ENCODE assay signal across 1 cellular context in genomic region chr2:37684809-37685208, GRCh38.
A peak's percentile ranks its signal among the peaks of the same experiment; 100 is the strongest.
TF ChIP-seq lines count a peak whose summit lies in the region.

No MANE protein-coding gene starts in this region.

TF ChIP-seq in GM12878, 131 proteins besides CTCF, POLR2A, EP300 and RAD21:
- peak; percentile 54 for TF ChIP-seq JUNB (IDR thresholded peaks at IDR 0.05)
- 0 out of 2 replicates have a peak, but pooled peaks have one; percentile 40 for TF ChIP-seq CREM (IDR thresholded peaks at IDR 0.05; ENCODE audit: low read depth)
- TF ChIP-seq, protein P1, sequence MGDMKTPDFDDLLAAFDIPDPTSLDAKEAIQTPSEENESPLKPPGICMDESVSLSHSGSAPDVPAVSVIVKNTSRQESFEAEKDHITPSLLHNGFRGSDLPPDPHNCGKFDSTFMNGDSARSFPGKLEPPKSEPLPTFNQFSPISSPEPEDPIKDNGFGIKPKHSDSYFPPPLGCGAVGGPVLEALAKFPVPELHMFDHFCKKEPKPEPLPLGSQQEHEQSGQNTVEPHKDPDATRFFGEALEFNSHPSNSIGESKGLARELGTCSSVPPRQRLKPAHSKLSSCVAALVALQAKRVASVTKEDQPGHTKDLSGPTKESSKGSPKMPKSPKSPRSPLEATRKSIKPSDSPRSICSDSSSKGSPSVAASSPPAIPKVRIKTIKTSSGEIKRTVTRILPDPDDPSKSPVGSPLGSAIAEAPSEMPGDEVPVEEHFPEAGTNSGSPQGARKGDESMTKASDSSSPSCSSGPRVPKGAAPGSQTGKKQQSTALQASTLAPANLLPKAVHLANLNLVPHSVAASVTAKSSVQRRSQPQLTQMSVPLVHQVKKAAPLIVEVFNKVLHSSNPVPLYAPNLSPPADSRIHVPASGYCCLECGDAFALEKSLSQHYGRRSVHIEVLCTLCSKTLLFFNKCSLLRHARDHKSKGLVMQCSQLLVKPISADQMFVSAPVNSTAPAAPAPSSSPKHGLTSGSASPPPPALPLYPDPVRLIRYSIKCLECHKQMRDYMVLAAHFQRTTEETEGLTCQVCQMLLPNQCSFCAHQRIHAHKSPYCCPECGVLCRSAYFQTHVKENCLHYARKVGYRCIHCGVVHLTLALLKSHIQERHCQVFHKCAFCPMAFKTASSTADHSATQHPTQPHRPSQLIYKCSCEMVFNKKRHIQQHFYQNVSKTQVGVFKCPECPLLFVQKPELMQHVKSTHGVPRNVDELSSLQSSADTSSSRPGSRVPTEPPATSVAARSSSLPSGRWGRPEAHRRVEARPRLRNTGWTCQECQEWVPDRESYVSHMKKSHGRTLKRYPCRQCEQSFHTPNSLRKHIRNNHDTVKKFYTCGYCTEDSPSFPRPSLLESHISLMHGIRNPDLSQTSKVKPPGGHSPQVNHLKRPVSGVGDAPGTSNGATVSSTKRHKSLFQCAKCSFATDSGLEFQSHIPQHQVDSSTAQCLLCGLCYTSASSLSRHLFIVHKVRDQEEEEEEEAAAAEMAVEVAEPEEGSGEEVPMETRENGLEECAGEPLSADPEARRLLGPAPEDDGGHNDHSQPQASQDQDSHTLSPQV (IDR thresholded peaks at IDR 0.05) = no peak
TF ChIP-seq in GM12878: peak in this region for 2.
